8 cellular contexts compared by ENCODE assay signal in the genomic region with DNA sequence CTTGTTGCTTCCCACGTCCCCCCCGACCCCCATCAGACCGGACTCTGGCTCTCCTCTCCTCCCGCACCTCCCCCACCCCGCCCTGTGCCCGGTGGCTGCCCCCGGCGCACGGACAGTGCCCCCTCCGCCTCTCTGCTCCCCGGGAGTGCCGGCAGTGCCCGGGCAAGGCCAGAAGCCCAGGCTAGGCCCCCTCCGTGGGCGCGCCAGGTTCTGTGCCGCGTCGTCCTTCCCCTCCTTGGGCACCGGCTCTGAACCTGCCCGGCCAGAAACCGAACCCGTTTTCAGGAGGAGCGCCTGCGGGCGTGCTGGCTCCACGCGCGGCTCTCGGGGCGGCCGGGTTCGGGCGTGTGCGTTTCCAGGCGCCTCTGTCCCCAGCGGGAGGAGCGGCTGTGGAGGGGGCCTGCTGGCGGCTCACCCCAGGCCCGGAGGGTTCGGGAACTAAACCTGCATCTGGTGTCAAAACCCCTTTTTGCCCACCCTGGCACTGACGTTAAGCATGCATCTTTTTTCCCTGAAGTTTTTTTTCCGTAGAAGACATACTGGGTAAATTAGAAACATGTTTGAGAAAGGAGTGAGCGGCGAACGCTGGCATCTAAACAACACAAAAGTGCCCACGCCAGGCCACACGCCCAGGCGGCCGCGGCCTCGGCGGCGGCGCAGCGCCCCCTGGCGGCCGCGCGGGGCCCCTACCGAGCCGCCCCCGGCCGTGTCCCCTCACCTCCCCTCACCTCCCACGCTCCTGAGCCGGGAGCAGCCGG.
A peak's percentile ranks its signal among the peaks of the same experiment; 100 is the strongest.
DNase-seq lines count a peak whose midpoint lies in the region; ATAC-seq and TF ChIP-seq lines count a peak whose summit lies in the region.

No MANE protein-coding gene starts in this region.

- no peaks in the 10 kb centered on the region for H3K27me3 ChIP-seq in neutrophil

- peak overlapping the region; percentile 97 for H3K27ac ChIP-seq in neutrophil

- DNase-seq in CD1c-positive myeloid dendritic cell (ENCODE audit: extremely low spot score), result peak; percentile 79
- peak; percentile 71 for DNase-seq in HT-29 (ENCODE audit: low spot score)
- peak; percentile 66 for DNase-seq in SK-MEL-5 (ENCODE audit: low read depth, low spot score)
- peak; percentile 69 for DNase-seq in activated naive CD4-positive, alpha-beta T cell treated with anti-CD3 and anti-CD28 coated beads, Interleukin-2, amount 10 ng/mL, durations not matched to agents 7 days and 5 days
- DNase-seq in germinal center (ENCODE audit: low spot score), result peak; percentile 88
- peak; percentile 84 for DNase-seq in superior temporal gyrus (ENCODE audit: extremely low spot score)

- no peaks in the 10 kb centered on the region for H3K36me3 Mint-ChIP-seq in activated naive CD4-positive, alpha-beta T cell treated with anti-CD3 and anti-CD28 coated beads, Interleukin-2, amount 10 ng/mL, durations not matched to agents 7 days and 5 days

- H3K36me3 ChIP-seq in neutrophil, result no peaks in the 10 kb centered on the region

- peak overlapping the region; percentile 66 for H3K4me3 Mint-ChIP-seq in activated naive CD4-positive, alpha-beta T cell treated with anti-CD3 and anti-CD28 coated beads, Interleukin-2, amount 10 ng/mL, durations not matched to agents 7 days and 5 days

- H3K4me1 Mint-ChIP-seq in activated naive CD4-positive, alpha-beta T cell treated with anti-CD3 and anti-CD28 coated beads, Interleukin-2, amount 10 ng/mL, durations not matched to agents 7 days and 5 days, result no peaks in the 10 kb centered on the region

- H3K27me3 Mint-ChIP-seq in activated naive CD4-positive, alpha-beta T cell treated with anti-CD3 and anti-CD28 coated beads, Interleukin-2, amount 10 ng/mL, durations not matched to agents 7 days and 5 days, result peaks cover 39% of the 10 kb centered on the region

- no peaks in the 10 kb centered on the region for H3K9me3 ChIP-seq in neutrophil

- peaks cover 52 to 57% of the 10 kb centered on the region in 2 experiments for H3K4me1 ChIP-seq in neutrophil (ENCODE audit: control insufficient read depth in 1 of 2, insufficient read depth in 1 of 2, low read depth in 1 of 2, low read length in 1 of 2)

- peak overlapping the region; percentile 76 to 81 for H3K4me3 ChIP-seq in neutrophil (ENCODE audit: low read depth in 1 of 2, low read length in 1 of 2)

- peak; percentile 92 for TF ChIP-seq CTCF in neutrophil (IDR thresholded peaks at IDR 0.05)

- H3K27ac Mint-ChIP-seq in activated naive CD4-positive, alpha-beta T cell treated with anti-CD3 and anti-CD28 coated beads, Interleukin-2, amount 10 ng/mL, durations not matched to agents 7 days and 5 days, result no peak overlapping the region

- in situ Hi-C loops in SK-MEL-5 (cut with HindIII; ENCODE audit: low pct_unique_long_range_greater_than_20kb, low sequenced_read_pairs), result no loop called here

- CTCF ChIA-PET in activated naive CD4-positive, alpha-beta T cell treated with anti-CD3 and anti-CD28 coated beads, Interleukin-2, amount 10 ng/mL, durations not matched to agents 7 days and 5 days (lab: Charles Lee), result interaction anchor here (0.6 to 2.4 kb wide), 6 partner anchors 214 to 342 kb away, joined by 3 to 9 read pairs (median 6); no protein-coding TSS in a partner anchor

- no peaks in the 10 kb centered on the region for H3K9me3 Mint-ChIP-seq in activated naive CD4-positive, alpha-beta T cell treated with anti-CD3 and anti-CD28 coated beads, Interleukin-2, amount 10 ng/mL, durations not matched to agents 7 days and 5 days

- ATAC-seq in GM19351 (IDR thresholded peaks at IDR 0.05; ENCODE audit: unreplicated experiment), result peak; percentile 63

Comparison
In these comparisons a context has a peak if more than half of its experiments do, and no peak if none do; other contexts are left out.
1. Peak in every context shown above with its lines: DNase-seq, ATAC-seq, H3K4me3 ChIP-seq and H3K27ac ChIP-seq.